Comparison of ENCODE assay signal across 29 cellular contexts in genomic region chr1:214544791-214545190, GRCh38.
"Had no signal": no experiment of that assay in that cellular context is flagged by ENCODE, and none has a peak within 500 bp of the region (broad histone marks: within the 10 kb centered on the region; RNA-seq: fewer than 3 reads in every experiment).

No MANE protein-coding gene starts in this region.

- DNase-seq: activated CD4-positive, alpha-beta T cell treated with anti-CD3 and anti-CD28 coated beads for 36 hours; activated CD4-positive, CD25-positive, alpha-beta regulatory T cell; activated CD8-positive, alpha-beta memory T cell treated with anti-CD3 and anti-CD28 coated beads for 24 hours; activated effector memory CD4-positive, alpha-beta T cell treated with Interleukin-2 at 50 U/mL for 16 hours; activated naive CD4-positive, alpha-beta T cell treated with anti-CD3 and anti-CD28 coated beads for 36 hours; activated naive CD8-positive, alpha-beta T cell treated with anti-CD3 and anti-CD28 coated beads for 36 hours; amygdala; effector CD4-positive, alpha-beta T cell; esophagus squamous epithelium; foreskin melanocyte; glutamatergic neuron; left lung; lower lobe of right lung; mesenchymal stem cell; natural killer cell; pancreas; retina; stimulated activated CD4-positive, alpha-beta T cell treated with anti-CD3 and anti-CD28 coated beads, Interleukin-12 subunit alpha, Interleukin-12 subunit beta, amount 100 ng/mL, for 4 hours; stimulated activated CD4-positive, alpha-beta T cell treated with anti-CD3 and anti-CD28 coated beads, Interleukin-4, amount 100 ng/mL, for 24 hours; stimulated activated naive CD8-positive, alpha-beta T cell treated with anti-CD3 and anti-CD28 coated beads, Interleukin-15, amount 100 ng/mL, for 72 hours; T-cell; thyroid gland; upper lobe of right lung had no signal

- H3K27ac ChIP-seq: epithelial cell of prostate, esophagus squamous epithelium, left lung, lower lobe of right lung, pancreas, prostate gland, skin epidermis, thyroid gland, upper lobe of right lung had no signal

- H3K4me1 ChIP-seq: prostate gland had no signal

- H3K4me1 Mint-ChIP-seq: activated CD4-positive, alpha-beta T cell treated with anti-CD3 and anti-CD28 coated beads for 36 hours; activated naive CD8-positive, alpha-beta T cell treated with anti-CD3 and anti-CD28 coated beads for 36 hours; central memory CD8-positive, alpha-beta T cell; stimulated activated effector memory CD8-positive, alpha-beta T cell treated with anti-CD3 and anti-CD28 coated beads, Interleukin-12 subunit alpha, Interleukin-12 subunit beta, amount 100 ng/mL, for 72 hours; stimulated activated naive CD8-positive, alpha-beta T cell treated with anti-CD3 and anti-CD28 coated beads, Interleukin-15, amount 100 ng/mL, for 72 hours; T-cell had no signal

- H3K4me3 ChIP-seq: esophagus squamous epithelium, left lung, lower lobe of right lung, pancreas, prostate gland, skin epidermis, thyroid gland, upper lobe of right lung had no signal

- H3K36me3 Mint-ChIP-seq: activated naive CD8-positive, alpha-beta T cell treated with anti-CD3 and anti-CD28 coated beads for 36 hours; natural killer cell; stimulated activated effector memory CD8-positive, alpha-beta T cell treated with anti-CD3 and anti-CD28 coated beads, Interleukin-12 subunit alpha, Interleukin-12 subunit beta, amount 100 ng/mL, for 72 hours; T-cell had no signal

- H3K9me3 Mint-ChIP-seq: activated naive CD4-positive, alpha-beta T cell treated with anti-CD3 and anti-CD28 coated beads for 36 hours; activated naive CD8-positive, alpha-beta T cell treated with anti-CD3 and anti-CD28 coated beads for 36 hours; central memory CD8-positive, alpha-beta T cell; dendritic cell treated with granulocyte-macrophage colony-stimulating factor and Interleukin-4, amounts not matched to agents 40 ng/mL and 50 ng/mL, for 4 days; natural killer cell; stimulated activated effector memory CD8-positive, alpha-beta T cell treated with anti-CD3 and anti-CD28 coated beads, Interleukin-12 subunit alpha, Interleukin-12 subunit beta, amount 100 ng/mL, for 72 hours; stimulated activated naive CD8-positive, alpha-beta T cell treated with anti-CD3 and anti-CD28 coated beads, Interleukin-15, amount 100 ng/mL, for 72 hours; T-cell had no signal

- H3K27ac Mint-ChIP-seq: activated CD4-positive, alpha-beta T cell treated with anti-CD3 and anti-CD28 coated beads for 36 hours; activated naive CD4-positive, alpha-beta T cell treated with anti-CD3 and anti-CD28 coated beads for 36 hours; activated naive CD8-positive, alpha-beta T cell treated with anti-CD3 and anti-CD28 coated beads for 36 hours; dendritic cell treated with granulocyte-macrophage colony-stimulating factor and Interleukin-4, amounts not matched to agents 40 ng/mL and 50 ng/mL, for 4 days; natural killer cell; stimulated activated effector memory CD8-positive, alpha-beta T cell treated with anti-CD3 and anti-CD28 coated beads, Interleukin-12 subunit alpha, Interleukin-12 subunit beta, amount 100 ng/mL, for 72 hours; stimulated activated naive CD8-positive, alpha-beta T cell treated with anti-CD3 and anti-CD28 coated beads, Interleukin-15, amount 100 ng/mL, for 72 hours; T-cell had no signal

- H3K27me3 ChIP-seq: esophagus squamous epithelium, pancreas, thyroid gland, upper lobe of right lung had no signal

- H3K36me3 ChIP-seq: esophagus squamous epithelium, left lung, lower lobe of right lung, pancreas, prostate gland, thyroid gland, upper lobe of right lung had no signal

- H3K9me3 ChIP-seq: esophagus squamous epithelium, left lung, lower lobe of right lung, pancreas, prostate gland, thyroid gland, upper lobe of right lung had no signal

- H3K4me3 Mint-ChIP-seq: activated CD4-positive, alpha-beta T cell treated with anti-CD3 and anti-CD28 coated beads for 36 hours; activated naive CD4-positive, alpha-beta T cell treated with anti-CD3 and anti-CD28 coated beads for 36 hours; activated naive CD8-positive, alpha-beta T cell treated with anti-CD3 and anti-CD28 coated beads for 36 hours; central memory CD8-positive, alpha-beta T cell; dendritic cell treated with granulocyte-macrophage colony-stimulating factor and Interleukin-4, amounts not matched to agents 40 ng/mL and 50 ng/mL, for 4 days; natural killer cell; stimulated activated effector memory CD8-positive, alpha-beta T cell treated with anti-CD3 and anti-CD28 coated beads, Interleukin-12 subunit alpha, Interleukin-12 subunit beta, amount 100 ng/mL, for 72 hours; stimulated activated naive CD8-positive, alpha-beta T cell treated with anti-CD3 and anti-CD28 coated beads, Interleukin-15, amount 100 ng/mL, for 72 hours; T-cell had no signal
